Comparison of ENCODE assay signal across 11 cellular contexts in the genomic region with DNA sequence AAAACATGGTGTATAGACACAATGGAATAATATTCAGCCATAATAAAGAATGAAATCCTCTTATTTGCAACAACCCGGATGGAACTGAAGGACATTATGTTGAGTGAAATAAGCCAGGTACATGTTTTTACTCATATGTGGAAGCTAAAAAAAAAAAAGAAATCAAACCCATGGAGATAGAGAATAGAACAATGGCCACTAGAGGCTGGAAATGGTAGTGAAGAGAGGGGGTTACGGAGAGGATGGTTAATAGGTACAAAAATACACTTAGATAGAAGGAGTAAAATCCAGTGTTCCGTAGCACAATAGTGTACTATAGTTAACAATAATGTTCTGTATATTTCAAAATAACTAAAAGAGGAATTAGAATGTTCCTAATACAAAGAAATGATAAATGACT. TPM values are rescaled to one million over a fixed set of nuclear protein-coding genes. Genes with fewer than 3 reads are reported as not detected.
DNase-seq lines count a peak whose midpoint lies in the region; TF ChIP-seq lines count a peak whose summit lies in the region.
"Had no signal": no experiment of that assay in that cellular context is flagged by ENCODE, and none has a peak within 500 bp of the region (broad histone marks: within the 10 kb centered on the region; RNA-seq: fewer than 3 reads in every experiment).

No MANE protein-coding gene starts in this region.

- no peak overlapping the region for H2AFZ ChIP-seq in Karpas-422 (ENCODE audit: low read length)
- H2AFZ ChIP-seq in mammary epithelial cell (ENCODE audit: low read depth, low read length) = no peak overlapping the region
- no peak overlapping the region for H2AFZ ChIP-seq in parathyroid adenoma

- in situ Hi-C loops in mammary epithelial cell (cut with MboI; ENCODE audit: low sequenced_read_pairs in 2 of 2) = no loop called here

- no peaks in the 10 kb centered on the region for H3K36me3 ChIP-seq in GM06990 (ENCODE audit: control insufficient read depth, insufficient read depth, low read length)
- H3K36me3 ChIP-seq in Karpas-422 (ENCODE audit: insufficient read depth, low read length) = no peaks in the 10 kb centered on the region
- H3K36me3 ChIP-seq in mammary epithelial cell (ENCODE audit: insufficient read depth, low read length) = no peaks in the 10 kb centered on the region
- H3K36me3 ChIP-seq in parathyroid adenoma (ENCODE audit: control insufficient read depth, insufficient read depth, low read length) = no peaks in the 10 kb centered on the region

- H3K27me3 ChIP-seq in GM06990 (replicated peaks; ENCODE audit: control insufficient read depth, insufficient read depth, low read length) (no peaks in the 10 kb centered on the region), Karpas-422 (ENCODE audit: low read length) (no peaks in the 10 kb centered on the region), mammary epithelial cell (ENCODE audit: insufficient read depth, low read length) (no peaks in the 10 kb centered on the region), parathyroid adenoma (ENCODE audit: control insufficient read depth, insufficient read depth, low read length) (no peaks in the 10 kb centered on the region)

- no TSS peak for BruUV-seq in mammary epithelial cell (replicated peaks; lab: Mats Ljungman, UMichigan)

- H3K36me3 Mint-ChIP-seq in activated CD4-positive, alpha-beta T cell treated with anti-CD3 and anti-CD28 coated beads, Interleukin-2, amount 10 ng/mL, durations not matched to agents 7 days and 5 days (ENCODE audit: low read depth) = no peaks in the 10 kb centered on the region

- no peaks in the 10 kb centered on the region for H4K20me1 ChIP-seq in Karpas-422 (ENCODE audit: insufficient read depth, low read depth, low read length)
- no peaks in the 10 kb centered on the region for H4K20me1 ChIP-seq in mammary epithelial cell (ENCODE audit: insufficient read depth, low read length)

- no peaks in the 10 kb centered on the region for H3K9me3 Mint-ChIP-seq in activated CD4-positive, alpha-beta T cell treated with anti-CD3 and anti-CD28 coated beads, Interleukin-2, amount 10 ng/mL, durations not matched to agents 7 days and 5 days
- H3K9me3 Mint-ChIP-seq: activated T-helper 2 cell treated with anti-CD3 and anti-CD28 coated beads, Interferon-gamma antibody, Interleukin-2, Interleukin-4, amounts not matched to agents 10 μg/mL and 5 μg/mL and 100 μg/mL, durations not matched to agents 14 hours and 24 hours and 36 hours had no signal

- DNase-seq in GM06990 (ENCODE audit: extremely low read depth, insufficient read length) (no peak), Karpas-422 (peak; percentile 62), mammary epithelial cell (no peak), NOMO-1 treated with dmso at 0.1 percent for 144 hours (lab: John Stamatoyannopoulos, UW; ENCODE audit: unreplicated experiment) (no peak)
- DNase-seq in activated CD4-positive, alpha-beta T cell treated with anti-CD3 and anti-CD28 coated beads, Interleukin-2, amount 10 ng/mL, durations not matched to agents 7 days and 5 days = no peak
- DNase-seq in stimulated activated CD4-positive, alpha-beta T cell treated with anti-CD3 and anti-CD28 coated beads, Interleukin-4, amount 100 ng/mL, for 4 hours = no peak
- DNase-seq: activated CD4-positive, alpha-beta T cell treated with anti-CD3 and anti-CD28 coated beads, Interleukin-2, amount 50 U/mL, for 1 hour; erythroblast; NCI-H524 had no signal

- H3K27ac Mint-ChIP-seq in activated CD4-positive, alpha-beta T cell treated with anti-CD3 and anti-CD28 coated beads, Interleukin-2, amount 10 ng/mL, durations not matched to agents 7 days and 5 days = no peak overlapping the region
- H3K27ac Mint-ChIP-seq: activated T-helper 2 cell treated with anti-CD3 and anti-CD28 coated beads, Interferon-gamma antibody, Interleukin-2, Interleukin-4, amounts not matched to agents 10 μg/mL and 5 μg/mL and 100 μg/mL, durations not matched to agents 14 hours and 24 hours and 36 hours had no signal

- TF ChIP-seq CTCF in GM06990 (IDR thresholded peaks at IDR 0.05; ENCODE audit: insufficient read depth, low read length, poor library complexity, severe bottlenecking) = peak; percentile 27
- TF ChIP-seq CTCF in mammary epithelial cell (conservative IDR thresholded peaks at IDR 0.05 in 1 of 2, IDR thresholded peaks at IDR 0.05 in 1 of 2; ENCODE audit: extremely low read depth in 1 of 2, insufficient read depth in 1 of 2, low read depth in 1 of 2, low read length in 2 of 2) = peak; percentile 22 to 25
- peak; percentile 14 for TF ChIP-seq CTCF in parathyroid adenoma (IDR thresholded peaks at IDR 0.05)

- no peaks in the 10 kb centered on the region for H3K9me2 ChIP-seq in Karpas-422 (replicated peaks; ENCODE audit: insufficient read depth, low read length)

- no peaks in the 10 kb centered on the region for H3K4me1 Mint-ChIP-seq in activated CD4-positive, alpha-beta T cell treated with anti-CD3 and anti-CD28 coated beads, Interleukin-2, amount 10 ng/mL, durations not matched to agents 7 days and 5 days

- H3K9ac ChIP-seq in Karpas-422 (ENCODE audit: low read length) (no peak overlapping the region), mammary epithelial cell (ENCODE audit: insufficient read depth, low read length) (no peak overlapping the region), parathyroid adenoma (no peak overlapping the region)

- 93% methylated on average over 3 of the region's 3 CpGs for WGBS in mammary epithelial cell (ENCODE audit: low coverage, missing lambda C conversion rate)

- H3K27me3 Mint-ChIP-seq in activated CD4-positive, alpha-beta T cell treated with anti-CD3 and anti-CD28 coated beads, Interleukin-2, amount 10 ng/mL, durations not matched to agents 7 days and 5 days = peaks cover 30% of the 10 kb centered on the region

- no peak overlapping the region for H3K4me3 ChIP-seq in GM06990 (replicated peaks; ENCODE audit: low read depth, low read length)
- H3K4me3 ChIP-seq in Karpas-422 (ENCODE audit: low read length) = no peak overlapping the region
- no peak overlapping the region for H3K4me3 ChIP-seq in mammary epithelial cell (replicated peaks in 1 of 3; ENCODE audit: insufficient read depth in 1 of 3, low read depth in 2 of 3, low read length in 3 of 3)
- H3K4me3 ChIP-seq in parathyroid adenoma (ENCODE audit: low read depth, low read length) = no peak overlapping the region

- POLR2A ChIA-PET in activated CD4-positive, alpha-beta T cell treated with anti-CD3 and anti-CD28 coated beads, Interleukin-2, amount 10 ng/mL, durations not matched to agents 7 days and 5 days (lab: Charles Lee) = no interaction called here

- CTCF ChIA-PET in mammary epithelial cell (lab: Charles Lee; ENCODE audit: low non-redundant PET) = no interaction called here
- CTCF ChIA-PET in activated CD4-positive, alpha-beta T cell treated with anti-CD3 and anti-CD28 coated beads, Interleukin-2, amount 10 ng/mL, durations not matched to agents 7 days and 5 days (lab: Charles Lee) = no interaction called here

- H3K79me2 ChIP-seq in Karpas-422 (ENCODE audit: low read length) (no peaks in the 10 kb centered on the region), mammary epithelial cell (ENCODE audit: insufficient read depth, low read length) (no peaks in the 10 kb centered on the region), parathyroid adenoma (no peaks in the 10 kb centered on the region)

- H3K4me1 ChIP-seq in Karpas-422 (ENCODE audit: low read length) (peaks cover 3% of the 10 kb centered on the region; the same call in 1 of the 2 replicates), mammary epithelial cell (ENCODE audit: insufficient read depth, low read length) (peaks cover 6% of the 10 kb centered on the region), parathyroid adenoma (no peaks in the 10 kb centered on the region)

- dilution Hi-C loops in mammary epithelial cell (cut with HindIII; ENCODE audit: low sequenced_read_pairs) = no loop called here

- no peak overlapping the region for H3K4me3 Mint-ChIP-seq in activated CD4-positive, alpha-beta T cell treated with anti-CD3 and anti-CD28 coated beads, Interleukin-2, amount 10 ng/mL, durations not matched to agents 7 days and 5 days

- H3K27ac ChIP-seq in Karpas-422 (ENCODE audit: low read length) (no peak overlapping the region), mammary epithelial cell (ENCODE audit: insufficient read depth, low read depth, low read length) (no peak overlapping the region), parathyroid adenoma (no peak overlapping the region)

- no peaks in the 10 kb centered on the region for H3K9me3 ChIP-seq in Karpas-422 (ENCODE audit: low read length)
- no peaks in the 10 kb centered on the region for H3K9me3 ChIP-seq in mammary epithelial cell (replicated peaks; ENCODE audit: insufficient read depth, low read length)
- H3K9me3 ChIP-seq in parathyroid adenoma (ENCODE audit: control insufficient read depth, low read length) = no peaks in the 10 kb centered on the region

- intact Hi-C loops in mammary epithelial cell (cut with micrococcal nuclease) = no loop called here

- H3K4me2 ChIP-seq in Karpas-422 (ENCODE audit: low read depth, low read length, poor library complexity, severe bottlenecking) (no peak overlapping the region), mammary epithelial cell (ENCODE audit: insufficient read depth, low read depth, low read length) (no peak overlapping the region), parathyroid adenoma (ENCODE audit: low read length) (no peak overlapping the region)

RNA-seq across cellular contexts. Expression of a gene that starts 12.8 kb away (rescaled TPM):
- 0.29 and 0.89 TPM in 2 replicates for total RNA-seq in Karpas-422 (2014; rRNA removed; shearing (Covaris generic); ENCODE audit: low replicate concordance)
- under 1 TPM in 1 of 2 donors, not detected in 1; under 0.01 TPM for total RNA-seq in mammary epithelial cell
- not detected for polyA plus RNA-seq in mammary epithelial cell
- not detected for polyA minus RNA-seq in mammary epithelial cell
- total RNA-seq in activated CD4-positive, alpha-beta T cell treated with anti-CD3 and anti-CD28 coated beads, Interleukin-2, amount 10 ng/mL, durations not matched to agents 7 days and 5 days = not detected
- total RNA-seq: activated T-helper 2 cell treated with anti-CD3 and anti-CD28 coated beads, Interferon-gamma antibody, Interleukin-2, Interleukin-4, amounts not matched to agents 10 μg/mL and 5 μg/mL and 100 μg/mL, durations not matched to agents 14 hours and 24 hours and 36 hours had no signal

RNA-seq across cellular contexts. Expression of a gene that starts 26.6 kb away (rescaled TPM):
- total RNA-seq in Karpas-422 (2014; rRNA removed; shearing (Covaris generic); ENCODE audit: low replicate concordance) = 9.2 and 10.2 TPM in 2 replicates
- 10 to 100 TPM; 21.6 to 66.5 TPM for total RNA-seq in mammary epithelial cell
- 13.7 TPM for polyA plus RNA-seq in mammary epithelial cell
- polyA minus RNA-seq in mammary epithelial cell = 9.8 TPM
- under 1 TPM; 0.10 to 0.12 TPM for total RNA-seq in activated CD4-positive, alpha-beta T cell treated with anti-CD3 and anti-CD28 coated beads, Interleukin-2, amount 10 ng/mL, durations not matched to agents 7 days and 5 days
